ENCODE assay signal across 25 cellular contexts in genomic region chr4:10753856-10754384, GRCh38.
"Had no signal": no experiment of that assay in that cellular context is flagged by ENCODE, and none has a peak within 500 bp of the region (broad histone marks: within the 10 kb centered on the region; RNA-seq: fewer than 3 reads in every experiment).

No MANE protein-coding gene starts in this region.

- H3K27ac Mint-ChIP-seq: activated CD4-positive, alpha-beta memory T cell treated with anti-CD3 and anti-CD28 coated beads for 36 hours; natural killer cell; neural progenitor cell; T-helper 2 cell treated with Interferon-gamma antibody and Interleukin-4, amounts not matched to agents 5 μg/mL and 100 μg/mL, for 36 hours had no signal

- H3K9me3 Mint-ChIP-seq: activated CD4-positive, alpha-beta memory T cell treated with anti-CD3 and anti-CD28 coated beads for 36 hours; natural killer cell; T-helper 2 cell treated with Interferon-gamma antibody and Interleukin-4, amounts not matched to agents 5 μg/mL and 100 μg/mL, for 36 hours had no signal

- DNase-seq: activated CD4-positive, alpha-beta memory T cell treated with anti-CD3 and anti-CD28 coated beads for 36 hours; activated CD4-positive, alpha-beta T cell treated with anti-CD3 and anti-CD28 coated beads for 4 hours; activated CD8-positive, alpha-beta memory T cell treated with anti-CD3 and anti-CD28 coated beads, Interleukin-2, amount 50 U/mL, for 4 hours; activated gamma-delta T cell; activated naive CD4-positive, alpha-beta T cell treated with anti-CD3 and anti-CD28 coated beads, Interleukin-2, amount 50 U/mL, for 16 hours; activated T-cell treated with anti-CD3 and anti-CD28 coated beads, Interleukin-2, amount 50 U/mL, for 1 hour; colonic mucosa; effector CD8-positive, alpha-beta T cell; esophagus squamous epithelium; heart right ventricle; kidney glomerular epithelial cell; lower lobe of right lung; mesendoderm; natural killer cell; occipital lobe; right cardiac atrium; spleen; stimulated activated naive CD4-positive, alpha-beta T cell treated with Interleukin-2 at 50 U/mL for 16 hours; trophoblast cell had no signal

- H3K9ac ChIP-seq: neural progenitor cell had no signal

- H3K27ac ChIP-seq: colonic mucosa, epithelial cell of prostate, esophagus squamous epithelium, heart right ventricle, lower lobe of right lung, neural progenitor cell, spleen, thoracic aorta had no signal

- H3K36me3 Mint-ChIP-seq: activated CD4-positive, alpha-beta memory T cell treated with anti-CD3 and anti-CD28 coated beads for 36 hours; natural killer cell; neural progenitor cell had no signal

- H3K4me1 Mint-ChIP-seq: central memory CD8-positive, alpha-beta T cell; natural killer cell had no signal

- H3K27me3 ChIP-seq: colonic mucosa, esophagus squamous epithelium, heart right ventricle, neural progenitor cell, spleen had no signal

- H3K9me3 ChIP-seq: colonic mucosa, esophagus squamous epithelium, heart right ventricle, lower lobe of right lung, spleen, thoracic aorta had no signal

- H3K27me3 Mint-ChIP-seq: activated CD4-positive, alpha-beta memory T cell treated with anti-CD3 and anti-CD28 coated beads for 36 hours; central memory CD8-positive, alpha-beta T cell had no signal

- ATAC-seq: heart right ventricle, left lobe of liver, lower lobe of right lung, natural killer cell, right cardiac atrium had no signal

- H3K4me3 Mint-ChIP-seq: activated CD4-positive, alpha-beta memory T cell treated with anti-CD3 and anti-CD28 coated beads for 36 hours; central memory CD8-positive, alpha-beta T cell; natural killer cell; neural progenitor cell; T-helper 2 cell treated with Interferon-gamma antibody and Interleukin-4, amounts not matched to agents 5 μg/mL and 100 μg/mL, for 36 hours had no signal

- H2AFZ ChIP-seq: neural progenitor cell had no signal

- H3K36me3 ChIP-seq: colonic mucosa, esophagus squamous epithelium, heart right ventricle, lower lobe of right lung, neural progenitor cell, spleen, thoracic aorta had no signal

- H3K4me2 ChIP-seq: neural progenitor cell had no signal

- H3K4me3 ChIP-seq: colonic mucosa, esophagus squamous epithelium, heart right ventricle, lower lobe of right lung, neural progenitor cell, spleen, thoracic aorta had no signal

- H3K4me1 ChIP-seq: colonic mucosa, esophagus squamous epithelium, heart right ventricle, lower lobe of right lung, neural progenitor cell, spleen had no signal
